ENCODE assay signal across 24 cellular contexts in genomic region chr1:46309401-46310159, GRCh38.
"Had no signal": no experiment of that assay in that cellular context is flagged by ENCODE, and none has a peak within 500 bp of the region (broad histone marks: within the 10 kb centered on the region; RNA-seq: fewer than 3 reads in every experiment).

No MANE protein-coding gene starts in this region.

- H2AFZ ChIP-seq: neural progenitor cell had no signal

- H3K27ac ChIP-seq: brain microvascular endothelial cell, neural progenitor cell, ovary, psoas muscle, thoracic aorta had no signal

- H3K27ac Mint-ChIP-seq: activated CD8-positive, alpha-beta memory T cell treated with anti-CD3 and anti-CD28 coated beads, Interleukin-2, amount 10 ng/mL, durations not matched to agents 7 days and 5 days; activated naive CD8-positive, alpha-beta T cell treated with anti-CD3 and anti-CD28 coated beads, Interleukin-2, amount 10 ng/mL, durations not matched to agents 7 days and 5 days; neural progenitor cell had no signal

- H3K27me3 Mint-ChIP-seq: activated CD8-positive, alpha-beta memory T cell treated with anti-CD3 and anti-CD28 coated beads, Interleukin-2, amount 10 ng/mL, durations not matched to agents 7 days and 5 days; activated naive CD8-positive, alpha-beta T cell treated with anti-CD3 and anti-CD28 coated beads, Interleukin-2, amount 10 ng/mL, durations not matched to agents 7 days and 5 days; activated T-helper 17 cell treated with anti-CD3 and anti-CD28 coated beads, Interleukin-2, amount 50 U/mL, for 72 hours had no signal

- FAIRE-seq: colon, endometrium, frontal cortex, kidney, small intestine had no signal

- H3K4me3 Mint-ChIP-seq: activated CD8-positive, alpha-beta memory T cell treated with anti-CD3 and anti-CD28 coated beads, Interleukin-2, amount 10 ng/mL, durations not matched to agents 7 days and 5 days; activated naive CD8-positive, alpha-beta T cell treated with anti-CD3 and anti-CD28 coated beads, Interleukin-2, amount 10 ng/mL, durations not matched to agents 7 days and 5 days; activated T-helper 17 cell treated with anti-CD3 and anti-CD28 coated beads, Interleukin-2, amount 50 U/mL, for 72 hours; neural progenitor cell had no signal

- H3K4me3 ChIP-seq: left lung, neural progenitor cell, ovary, psoas muscle, thoracic aorta had no signal

- H3K9me3 Mint-ChIP-seq: activated naive CD8-positive, alpha-beta T cell treated with anti-CD3 and anti-CD28 coated beads, Interleukin-2, amount 10 ng/mL, durations not matched to agents 7 days and 5 days; activated T-helper 17 cell treated with anti-CD3 and anti-CD28 coated beads, Interleukin-2, amount 50 U/mL, for 72 hours; neural progenitor cell had no signal

- H3K36me3 ChIP-seq: ovary had no signal

- ATAC-seq: activated CD8-positive, alpha-beta memory T cell treated with anti-CD3 and anti-CD28 coated beads, Interleukin-2, amount 10 ng/mL, durations not matched to agents 7 days and 5 days; activated T-helper 17 cell treated with anti-CD3 and anti-CD28 coated beads, Interleukin-2, amount 50 U/mL, for 72 hours; left lung; psoas muscle; right cardiac atrium had no signal

- H3K4me2 ChIP-seq: neural progenitor cell had no signal

- DNase-seq: activated CD4-positive, alpha-beta T cell treated with anti-CD3 and anti-CD28 coated beads, Interleukin-2, amount 50 U/mL, for 4 hours; activated CD8-positive, alpha-beta memory T cell treated with anti-CD3 and anti-CD28 coated beads, Interleukin-2, amount 10 ng/mL, durations not matched to agents 7 days and 5 days; activated naive CD4-positive, alpha-beta T cell treated with Interleukin-2 at 50 U/mL for 16 hours; activated naive CD8-positive, alpha-beta T cell treated with anti-CD3 and anti-CD28 coated beads, Interleukin-2, amount 10 ng/mL, durations not matched to agents 7 days and 5 days; brain microvascular endothelial cell; central memory CD4-positive, alpha-beta T cell; hypothalamus; kidney; left lung; ovary; psoas muscle; right cardiac atrium; small intestine; stimulated activated CD4-positive, alpha-beta T cell treated with anti-CD3 and anti-CD28 coated beads, Interleukin-15, amount 100 ng/mL, for 24 hours; stimulated activated CD4-positive, alpha-beta T cell treated with anti-CD3 and anti-CD28 coated beads, Interleukin-2, amount 100 ng/mL, for 48 hours; SW 1271; T-helper 2 cell; WERI-Rb-1 had no signal

- H3K9me3 ChIP-seq: left lung, psoas muscle, thoracic aorta had no signal

- H3K9ac ChIP-seq: neural progenitor cell had no signal

- H3K27me3 ChIP-seq: brain microvascular endothelial cell, left lung, neural progenitor cell, ovary had no signal
